9 cellular contexts compared by ENCODE assay signal in the genomic region with DNA sequence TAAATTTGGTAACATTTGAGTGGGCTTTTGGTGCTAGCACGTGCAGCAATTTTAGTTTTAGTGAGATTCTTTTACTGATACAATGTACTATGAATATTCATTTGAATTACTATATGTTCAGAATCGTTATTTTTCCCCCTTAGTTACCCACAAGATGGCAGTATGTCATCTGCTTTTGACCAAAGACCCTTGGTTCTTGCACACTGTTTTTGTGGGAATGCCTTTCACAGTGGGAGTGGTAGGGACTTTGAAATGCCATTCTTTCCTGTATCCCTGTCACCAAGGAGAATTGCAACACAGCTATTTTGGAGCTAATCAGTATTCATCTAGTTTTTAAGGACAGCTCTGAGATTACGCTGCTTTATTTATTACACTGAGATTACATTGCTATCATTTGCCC. TPM values are rescaled to one million over a fixed set of nuclear protein-coding genes. Genes with fewer than 3 reads are reported as not detected.
DNase-seq lines count a peak whose midpoint lies in the region; ATAC-seq and TF ChIP-seq lines count a peak whose summit lies in the region.
"Had no signal": no experiment of that assay in that cellular context is flagged by ENCODE, and none has a peak within 500 bp of the region (broad histone marks: within the 10 kb centered on the region; RNA-seq: fewer than 3 reads in every experiment).

No MANE protein-coding gene starts in this region.

- DNase-seq in ELR (ENCODE audit: low read depth) (peak; percentile 21), LNCaP clone FGC (ENCODE audit: low read depth) (no peak), astrocyte of the cerebellum (ENCODE audit: low read depth) (peak; percentile 22), left ventricle myocardium superior (no peak)
- no peak for DNase-seq in naive thymus-derived CD4-positive, alpha-beta T cell
- DNase-seq in activated T-cell treated with anti-CD3 and anti-CD28 coated beads, Interleukin-2, amount 50 U/mL, for 1 hour: no peak

- TF ChIP-seq CTCF in LNCaP clone FGC (IDR thresholded peaks at IDR 0.05; ENCODE audit: control insufficient read depth, extremely low read depth, insufficient read depth) (peak; percentile 33), astrocyte of the cerebellum (IDR thresholded peaks at IDR 0.05; ENCODE audit: low read depth, low read length, missing control alignments) (peak; percentile 54), nephron (IDR thresholded peaks at IDR 0.05; ENCODE audit: unreplicated experiment in 3 of 3) (peak; percentile 43 to 64 (median 55))

- no peaks in the 10 kb centered on the region for H3K27me3 ChIP-seq in naive thymus-derived CD4-positive, alpha-beta T cell (ENCODE audit: control insufficient read depth in 2 of 2, insufficient read depth in 2 of 2, low read length in 2 of 2)

- ATAC-seq in naive thymus-derived CD4-positive, alpha-beta T cell: no peak
- no peak for ATAC-seq in GM19455 (IDR thresholded peaks at IDR 0.05; ENCODE audit: unreplicated experiment)
- ATAC-seq in left ventricle myocardium superior: no peak

- no peaks in the 10 kb centered on the region for H3K4me1 Mint-ChIP-seq in nephron
- H3K4me1 Mint-ChIP-seq in naive thymus-derived CD4-positive, alpha-beta T cell: peaks cover 4 to 24% (median 7%) of the 10 kb centered on the region in 7 donors

- H3K36me3 ChIP-seq in naive thymus-derived CD4-positive, alpha-beta T cell (ENCODE audit: control insufficient read depth in 2 of 3, insufficient read depth in 3 of 3, low read length in 3 of 3): peaks cover 19 to 53% (median 25%) of the 10 kb centered on the region in 3 experiments

- H3K4me3 Mint-ChIP-seq in nephron: no peak overlapping the region
- no peak overlapping the region for H3K4me3 Mint-ChIP-seq in naive thymus-derived CD4-positive, alpha-beta T cell
- H3K4me3 Mint-ChIP-seq: activated naive CD8-positive, alpha-beta T cell had no signal

- H3K4me3 ChIP-seq in LNCaP clone FGC (ENCODE audit: low read depth, low read length) (no peak overlapping the region), astrocyte of the cerebellum (ENCODE audit: low read depth, low read length) (no peak overlapping the region)
- no peak overlapping the region for H3K4me3 ChIP-seq in naive thymus-derived CD4-positive, alpha-beta T cell (ENCODE audit: low read length)

- peaks cover 58% of the 10 kb centered on the region for H3K36me3 Mint-ChIP-seq in nephron (ENCODE audit: low read depth)
- peaks cover 9 to 58% (median 33%) of the 10 kb centered on the region in 5 donors for H3K36me3 Mint-ChIP-seq in naive thymus-derived CD4-positive, alpha-beta T cell

- in situ Hi-C loops in astrocyte of the cerebellum (cut with HindIII; ENCODE audit: low sequenced_read_pairs): no loop called here

- H3K9me3 Mint-ChIP-seq in nephron: no peaks in the 10 kb centered on the region
- no peaks in the 10 kb centered on the region for H3K9me3 Mint-ChIP-seq in naive thymus-derived CD4-positive, alpha-beta T cell

- no peaks in the 10 kb centered on the region for H3K9me3 ChIP-seq in naive thymus-derived CD4-positive, alpha-beta T cell (ENCODE audit: control insufficient read depth in 2 of 3, low read length in 3 of 3)

- H3K27ac Mint-ChIP-seq in nephron: peak overlapping the region in 2 of 3 experiments; percentile 29
- H3K27ac Mint-ChIP-seq in naive thymus-derived CD4-positive, alpha-beta T cell: no peak overlapping the region
- H3K27ac Mint-ChIP-seq: activated naive CD8-positive, alpha-beta T cell had no signal

- intact Hi-C loops in naive thymus-derived CD4-positive, alpha-beta T cell (cut with micrococcal nuclease): loop anchor here in 1 of 2 donors (2.0 kb wide), 1 partner anchor 404 kb away; no protein-coding TSS in a partner anchor
- intact Hi-C loops in left ventricle myocardium superior (cut with micrococcal nuclease): no loop called here

- H3K27ac ChIP-seq in naive thymus-derived CD4-positive, alpha-beta T cell (ENCODE audit: low read depth, low read length): no peak overlapping the region

- CTCF ChIA-PET in naive thymus-derived CD4-positive, alpha-beta T cell (lab: Charles Lee): no interaction called here

- no peaks in the 10 kb centered on the region for H3K27me3 Mint-ChIP-seq in nephron (ENCODE audit: low read depth)
- no peaks in the 10 kb centered on the region for H3K27me3 Mint-ChIP-seq in naive thymus-derived CD4-positive, alpha-beta T cell
- H3K27me3 Mint-ChIP-seq: activated naive CD8-positive, alpha-beta T cell had no signal

- POLR2A ChIA-PET in naive thymus-derived CD4-positive, alpha-beta T cell (lab: Charles Lee): no interaction called here

- H3K4me1 ChIP-seq in naive thymus-derived CD4-positive, alpha-beta T cell (ENCODE audit: control insufficient read depth in 2 of 2, insufficient read depth in 2 of 2, low read length in 2 of 2): peaks cover 0 to 6% of the 10 kb centered on the region in 2 donors

RNA-seq across cellular contexts. Expression of a gene that starts 40.6 kb away (rescaled TPM):
- total RNA-seq in naive thymus-derived CD4-positive, alpha-beta T cell: 10 to 100 TPM; 34.8 to 68.3 (median 54.4) TPM
- 10 to 100 TPM; 38.3 to 45.1 TPM for polyA plus RNA-seq in naive thymus-derived CD4-positive, alpha-beta T cell
- total RNA-seq in left ventricle myocardium superior: 22.3 TPM

Comparison
In these comparisons a context has a peak if more than half of its experiments do, and no peak if none do; other contexts are left out.
1. DNase-seq: peak in ELR (single experiment) and astrocyte of the cerebellum (single experiment); none in LNCaP clone FGC (single experiment), naive thymus-derived CD4-positive, alpha-beta T cell (0 of 9), activated T-cell treated with anti-CD3 and anti-CD28 coated beads, Interleukin-2, amount 50 U/mL, for 1 hour (single experiment) and left ventricle myocardium superior (single experiment).
2. H3K27ac Mint-ChIP-seq: peak in nephron (2 of 3); none in naive thymus-derived CD4-positive, alpha-beta T cell (0 of 9).
3. Peak in every context shown above with its lines, with median percentiles within 50 percentile points of each other: CTCF ChIP-seq.